ENCODE assay signal across 26 cellular contexts in the genomic region with DNA sequence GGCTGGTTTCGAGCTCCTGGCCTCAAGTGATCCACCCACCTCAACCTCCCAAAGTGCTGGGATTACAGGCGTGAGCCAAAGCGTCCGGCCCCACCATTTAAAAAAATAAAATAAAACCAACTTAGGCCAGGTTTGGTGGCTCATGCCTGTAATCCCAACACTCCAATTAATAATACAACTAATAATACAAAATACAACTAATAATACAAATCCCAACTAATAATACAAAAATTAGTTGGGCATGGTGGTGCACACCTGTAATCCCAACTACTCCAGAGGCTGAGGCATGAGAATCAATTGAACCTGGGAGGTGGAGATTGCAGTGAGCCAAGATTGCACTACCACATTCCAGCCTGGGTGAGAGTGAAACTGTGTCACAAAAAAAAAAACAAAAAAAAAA. TPM values are rescaled to one million over a fixed set of nuclear protein-coding genes. Genes with fewer than 3 reads are reported as not detected.
"Had no signal": no experiment of that assay in that cellular context is flagged by ENCODE, and none has a peak within 500 bp of the region (broad histone marks: within the 10 kb centered on the region; RNA-seq: fewer than 3 reads in every experiment).

No MANE protein-coding gene starts in this region.

- DNase-seq: IMR-90, Karpas-422, MG63, NCI-H1092, NCI-H1105 treated with DMSO at 0.1 percent for 48 hours, NCI-H1417 treated with DMSO at 0.1 percent for 48 hours, NCI-H187, NCI-H2029, NCI-H2081 treated with DMSO at 0.1 percent for 48 hours, NCI-H2171, NCI-H226, NCI-H446, NCI-H510A, NCI-H524 treated with DMSO at 0.1 percent for 48 hours, NCI-H69, NCI-H774, PC-3, SHP77, SK-N-SH, SW 1271 had no signal

- ATAC-seq: HepG2, Panc1, PC-3 had no signal

- H3K27me3 ChIP-seq: MG63 had no signal

- H3K27ac ChIP-seq: RWPE1 had no signal

- H3K9ac ChIP-seq: SK-N-SH had no signal

- H3K4me3 ChIP-seq: MG63 had no signal

- H3K9me3 ChIP-seq: MG63, SK-N-SH had no signal

- H3K36me3 ChIP-seq: MG63 had no signal

- H3K4me2 ChIP-seq: SK-N-SH had no signal

- FAIRE-seq: HepG2 had no signal

RNA-seq across cellular contexts. Expression of gene CPA1, which starts 32.9 kb away (rescaled TPM):
- total RNA-seq: HT1080, IMR-90, OCI-LY7, PC-3, SK-MEL-5 had no signal
- polyA plus RNA-seq: IMR-90 had no signal
